ENCODE assay signal across 27 cellular contexts in the genomic region with DNA sequence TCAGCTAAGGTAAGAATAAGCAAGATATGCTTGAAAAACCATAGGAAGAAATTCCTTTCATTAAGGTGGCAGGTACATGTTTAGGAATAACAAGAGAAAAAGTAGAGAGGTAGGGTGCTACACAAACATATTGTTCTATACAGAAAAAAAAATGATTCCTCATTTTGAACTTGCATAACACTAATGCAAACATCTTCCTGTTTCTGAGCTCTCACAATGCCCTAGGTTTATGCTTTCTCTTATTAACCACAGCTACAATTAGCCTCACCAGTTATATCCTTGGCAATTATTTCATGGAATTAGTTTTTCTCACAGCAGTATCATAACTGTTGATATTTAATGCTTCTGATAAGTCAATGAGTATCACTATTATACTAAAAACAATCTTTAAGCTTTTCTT. TPM values are rescaled to one million over a fixed set of nuclear protein-coding genes. Genes with fewer than 3 reads are reported as not detected.
A peak's percentile ranks its signal among the peaks of the same experiment; 100 is the strongest.
DNase-seq lines count a peak whose midpoint lies in the region; ATAC-seq and TF ChIP-seq lines count a peak whose summit lies in the region.
"Had no signal": no experiment of that assay in that cellular context is flagged by ENCODE, and none has a peak within 500 bp of the region (broad histone marks: within the 10 kb centered on the region; RNA-seq: fewer than 3 reads in every experiment).

No MANE protein-coding gene starts in this region.

- no peaks in the 10 kb centered on the region for H3K27me3 Mint-ChIP-seq in activated naive CD8-positive, alpha-beta T cell treated with anti-CD3 and anti-CD28 coated beads, Interleukin-2, amount 50 U/mL, for 24 hours
- H3K27me3 Mint-ChIP-seq in activated naive CD8-positive, alpha-beta T cell treated with anti-CD3 and anti-CD28 coated beads for 36 hours: no peaks in the 10 kb centered on the region
- no peaks in the 10 kb centered on the region for H3K27me3 Mint-ChIP-seq in effector memory CD8-positive, alpha-beta T cell
- H3K27me3 Mint-ChIP-seq: activated naive CD8-positive, alpha-beta T cell treated with anti-CD3 and anti-CD28 coated beads, Interleukin-2, amount 10 ng/mL, durations not matched to agents 7 days and 5 days; memory B cell had no signal

- no peak for TF ChIP-seq CTCF in ovary (IDR thresholded peaks at IDR 0.05)

- peaks cover 3% of the 10 kb centered on the region for H3K4me1 ChIP-seq in ovary (ENCODE audit: insufficient read depth)

- no peak for DNase-seq in activated naive CD8-positive, alpha-beta T cell treated with anti-CD3 and anti-CD28 coated beads, Interleukin-2, amount 50 U/mL, for 24 hours
- no peak for DNase-seq in activated naive CD8-positive, alpha-beta T cell treated with anti-CD3 and anti-CD28 coated beads for 36 hours
- peak; percentile 67 for DNase-seq in NOMO-1 treated with DMSO at 0.1 percent for 48 hours (lab: John Stamatoyannopoulos, UW; ENCODE audit: unreplicated experiment)
- DNase-seq in effector memory CD8-positive, alpha-beta T cell: no peak
- no peak for DNase-seq in stimulated activated effector memory CD8-positive, alpha-beta T cell treated with anti-CD3 and anti-CD28 coated beads, Interleukin-12 subunit alpha, Interleukin-12 subunit beta, amount 100 ng/mL, for 72 hours (ENCODE audit: low spot score in 2 of 2)
- DNase-seq in ureter (ENCODE audit: low spot score): no peak
- no peak for DNase-seq in stimulated activated CD8-positive, alpha-beta memory T cell treated with anti-CD3 and anti-CD28 coated beads, Interleukin-4, amount 100 ng/mL, for 48 hours
- no peak for DNase-seq in ovary
- DNase-seq: ACHN; activated CD4-positive, alpha-beta T cell treated with anti-CD3 and anti-CD28 coated beads, Interleukin-2, amount 50 U/mL, for 1 hour; activated naive CD8-positive, alpha-beta T cell treated with anti-CD3 and anti-CD28 coated beads, Interleukin-2, amount 10 ng/mL, durations not matched to agents 7 days and 5 days; dorsolateral prefrontal cortex; IMR-90; NCI-H1417 treated with DMSO at 0.1 percent for 48 hours; NCI-H446 treated with DMSO at 0.1 percent for 48 hours; nucleus accumbens; SJCRH30; small intestine; stimulated activated naive CD4-positive, alpha-beta T cell had no signal

- no peak for TF ChIP-seq EP300 in ovary (IDR thresholded peaks at IDR 0.05)

- H3K4me1 Mint-ChIP-seq in activated naive CD8-positive, alpha-beta T cell treated with anti-CD3 and anti-CD28 coated beads, Interleukin-2, amount 50 U/mL, for 24 hours: peaks cover 47% of the 10 kb centered on the region
- H3K4me1 Mint-ChIP-seq in activated naive CD8-positive, alpha-beta T cell treated with anti-CD3 and anti-CD28 coated beads for 36 hours: peaks cover 31% of the 10 kb centered on the region
- H3K4me1 Mint-ChIP-seq in effector memory CD8-positive, alpha-beta T cell (ENCODE audit: low read depth in 2 of 2): peaks cover 12 to 35% of the 10 kb centered on the region in 2 donors
- peaks cover 44% of the 10 kb centered on the region for H3K4me1 Mint-ChIP-seq in stimulated activated effector memory CD8-positive, alpha-beta T cell treated with anti-CD3 and anti-CD28 coated beads, Interleukin-12 subunit alpha, Interleukin-12 subunit beta, amount 100 ng/mL, for 72 hours

- H3K36me3 Mint-ChIP-seq in activated naive CD8-positive, alpha-beta T cell treated with anti-CD3 and anti-CD28 coated beads, Interleukin-2, amount 50 U/mL, for 24 hours (ENCODE audit: low read depth): peaks cover 54% of the 10 kb centered on the region
- peaks cover 46% of the 10 kb centered on the region for H3K36me3 Mint-ChIP-seq in activated naive CD8-positive, alpha-beta T cell treated with anti-CD3 and anti-CD28 coated beads for 36 hours
- peaks cover 72% of the 10 kb centered on the region for H3K36me3 Mint-ChIP-seq in effector memory CD8-positive, alpha-beta T cell (ENCODE audit: insufficient read depth)
- H3K36me3 Mint-ChIP-seq in stimulated activated effector memory CD8-positive, alpha-beta T cell treated with anti-CD3 and anti-CD28 coated beads, Interleukin-12 subunit alpha, Interleukin-12 subunit beta, amount 100 ng/mL, for 72 hours: peaks cover 88% of the 10 kb centered on the region

- no peaks in the 10 kb centered on the region for H3K9me3 ChIP-seq in ovary
- H3K9me3 ChIP-seq: HAP-1, SJCRH30, vagina had no signal

- ATAC-seq in activated naive CD8-positive, alpha-beta T cell treated with anti-CD3 and anti-CD28 coated beads, Interleukin-2, amount 50 U/mL, for 24 hours: no peak
- ATAC-seq in effector memory CD8-positive, alpha-beta T cell (replicated peaks): no peak
- no peak for ATAC-seq in stimulated activated effector memory CD8-positive, alpha-beta T cell treated with anti-CD3 and anti-CD28 coated beads, Interleukin-12 subunit alpha, Interleukin-12 subunit beta, amount 100 ng/mL, for 72 hours
- ATAC-seq: Panc1 had no signal

- H3K27ac Mint-ChIP-seq in activated naive CD8-positive, alpha-beta T cell treated with anti-CD3 and anti-CD28 coated beads, Interleukin-2, amount 50 U/mL, for 24 hours: peak overlapping the region; percentile 67
- no peak overlapping the region for H3K27ac Mint-ChIP-seq in activated naive CD8-positive, alpha-beta T cell treated with anti-CD3 and anti-CD28 coated beads for 36 hours
- H3K27ac Mint-ChIP-seq in effector memory CD8-positive, alpha-beta T cell: peak overlapping the region; percentile 25 to 33
- H3K27ac Mint-ChIP-seq in stimulated activated effector memory CD8-positive, alpha-beta T cell treated with anti-CD3 and anti-CD28 coated beads, Interleukin-12 subunit alpha, Interleukin-12 subunit beta, amount 100 ng/mL, for 72 hours: peak overlapping the region; percentile 38
- H3K27ac Mint-ChIP-seq: activated naive CD8-positive, alpha-beta T cell treated with anti-CD3 and anti-CD28 coated beads, Interleukin-2, amount 10 ng/mL, durations not matched to agents 7 days and 5 days; activated T-helper 2 cell treated with anti-CD3 and anti-CD28 coated beads, Interferon-gamma antibody, Interleukin-2, Interleukin-4, amounts not matched to agents 10 μg/mL and 5 μg/mL and 100 μg/mL, durations not matched to agents 14 hours and 24 hours and 36 hours; memory B cell; T-helper 1 cell treated with Interleukin-12 subunit alpha and Interleukin-12 subunit beta and Interleukin-4 antibody, amounts not matched to agents 30 μg/mL and 1 μg/mL, for 36 hours had no signal

- no peaks in the 10 kb centered on the region for H3K9me3 Mint-ChIP-seq in activated naive CD8-positive, alpha-beta T cell treated with anti-CD3 and anti-CD28 coated beads, Interleukin-2, amount 50 U/mL, for 24 hours
- no peaks in the 10 kb centered on the region for H3K9me3 Mint-ChIP-seq in activated naive CD8-positive, alpha-beta T cell treated with anti-CD3 and anti-CD28 coated beads for 36 hours
- H3K9me3 Mint-ChIP-seq in effector memory CD8-positive, alpha-beta T cell: no peaks in the 10 kb centered on the region
- no peaks in the 10 kb centered on the region for H3K9me3 Mint-ChIP-seq in stimulated activated effector memory CD8-positive, alpha-beta T cell treated with anti-CD3 and anti-CD28 coated beads, Interleukin-12 subunit alpha, Interleukin-12 subunit beta, amount 100 ng/mL, for 72 hours
- H3K9me3 Mint-ChIP-seq: activated naive CD8-positive, alpha-beta T cell treated with anti-CD3 and anti-CD28 coated beads, Interleukin-2, amount 10 ng/mL, durations not matched to agents 7 days and 5 days; activated T-helper 2 cell treated with anti-CD3 and anti-CD28 coated beads, Interferon-gamma antibody, Interleukin-2, Interleukin-4, amounts not matched to agents 10 μg/mL and 5 μg/mL and 100 μg/mL, durations not matched to agents 14 hours and 24 hours and 36 hours; memory B cell; T-helper 1 cell treated with Interleukin-12 subunit alpha and Interleukin-12 subunit beta and Interleukin-4 antibody, amounts not matched to agents 30 μg/mL and 1 μg/mL, for 36 hours had no signal

- H3K4me3 ChIP-seq in ovary: no peak overlapping the region
- H3K4me3 ChIP-seq: dorsolateral prefrontal cortex, HAP-1, SJCRH30, vagina had no signal

- TF ChIP-seq POLR2A in ovary (IDR thresholded peaks at IDR 0.05): no peak

- intact Hi-C loops in ovary (cut with DNase I): no loop called here

- no peaks in the 10 kb centered on the region for H3K27me3 ChIP-seq in ovary
- H3K27me3 ChIP-seq: dorsolateral prefrontal cortex, SJCRH30, vagina had no signal

- H3K27ac ChIP-seq in ovary: no peak overlapping the region
- H3K27ac ChIP-seq: C4-2B, epithelial cell of prostate, SJCRH30, vagina had no signal

- H3K36me3 ChIP-seq in ovary: no peaks in the 10 kb centered on the region

- H3K4me3 Mint-ChIP-seq in activated naive CD8-positive, alpha-beta T cell treated with anti-CD3 and anti-CD28 coated beads, Interleukin-2, amount 50 U/mL, for 24 hours: no peak overlapping the region
- H3K4me3 Mint-ChIP-seq in activated naive CD8-positive, alpha-beta T cell treated with anti-CD3 and anti-CD28 coated beads for 36 hours: no peak overlapping the region
- H3K4me3 Mint-ChIP-seq in effector memory CD8-positive, alpha-beta T cell: no peak overlapping the region
- H3K4me3 Mint-ChIP-seq in stimulated activated effector memory CD8-positive, alpha-beta T cell treated with anti-CD3 and anti-CD28 coated beads, Interleukin-12 subunit alpha, Interleukin-12 subunit beta, amount 100 ng/mL, for 72 hours: no peak overlapping the region
- H3K4me3 Mint-ChIP-seq: activated naive CD8-positive, alpha-beta T cell treated with anti-CD3 and anti-CD28 coated beads, Interleukin-2, amount 10 ng/mL, durations not matched to agents 7 days and 5 days; memory B cell; T-helper 1 cell treated with Interleukin-12 subunit alpha and Interleukin-12 subunit beta and Interleukin-4 antibody, amounts not matched to agents 30 μg/mL and 1 μg/mL, for 36 hours had no signal

RNA-seq across cellular contexts. Expression of gene CEMIP2, which starts 20.7 kb away (rescaled TPM):
- 10 to 100 TPM; 69.0 to 71.2 TPM for total RNA-seq in activated naive CD8-positive, alpha-beta T cell treated with anti-CD3 and anti-CD28 coated beads for 36 hours
- total RNA-seq in ureter: 162 TPM
- total RNA-seq in ovary: 10 to 100 TPM in 5 of 7 donors, 1 to 10 TPM in 2; 7.6 to 91.3 (median 11.2) TPM
- polyA plus RNA-seq in ovary: 10 to 100 TPM in 1 of 2 donors, 1 to 10 TPM in 1; 6.3 to 11.0 TPM
